Comparison of ENCODE assay signal across 1 cellular context in genomic region chr15:68305420-68305871, GRCh38.
TF ChIP-seq lines count a peak whose summit lies in the region.

No MANE protein-coding gene starts in this region.

TF ChIP-seq in IMR-90, 13 proteins besides CTCF, POLR2A, EP300 and RAD21 (continued from another document):
- TF ChIP-seq NFE2L2 (IDR thresholded peaks at IDR 0.05; ENCODE audit: low read depth, low read length): no peak
- TF ChIP-seq MAFK (IDR thresholded peaks at IDR 0.05; ENCODE audit: low read depth, low read length): no peak
- no peak for TF ChIP-seq RFX5 (IDR thresholded peaks at IDR 0.05; ENCODE audit: low read depth, low read length)
- TF ChIP-seq SMC3 (IDR thresholded peaks at IDR 0.05; ENCODE audit: low read depth, low read length): no peak
- TF ChIP-seq FOS (IDR thresholded peaks at IDR 0.05; ENCODE audit: low read depth, low read length): no peak
- TF ChIP-seq MAZ (IDR thresholded peaks at IDR 0.05; ENCODE audit: borderline replicate concordance, low read depth, low read length): no peak
- TF ChIP-seq CHD1 (IDR thresholded peaks at IDR 0.05; ENCODE audit: low read depth, low read length): no peak
- TF ChIP-seq USF2 (IDR thresholded peaks at IDR 0.05; ENCODE audit: low read depth, low read length): no peak
- no peak for TF ChIP-seq BHLHE40 (IDR thresholded peaks at IDR 0.05; ENCODE audit: low read depth, low read length)
- TF ChIP-seq CEBPB (IDR thresholded peaks at IDR 0.05; ENCODE audit: low read depth, low read length): no peak
